Comparison of ENCODE assay signal across 28 cellular contexts in genomic region chr5:80591352-80591751, GRCh38. TPM values are rescaled to one million over a fixed set of nuclear protein-coding genes. Genes with fewer than 3 reads are reported as not detected.
DNase-seq lines count a peak whose midpoint lies in the region; ATAC-seq and TF ChIP-seq lines count a peak whose summit lies in the region.
"Had no signal": no experiment of that assay in that cellular context is flagged by ENCODE, and none has a peak within 500 bp of the region (broad histone marks: within the 10 kb centered on the region; RNA-seq: fewer than 3 reads in every experiment).

No MANE protein-coding gene starts in this region.

- intact Hi-C loops in PC-3 (cut with micrococcal nuclease): no loop called here

- H3K9ac ChIP-seq in PC-3 (ENCODE audit: low read length): no peak overlapping the region

- no peak overlapping the region for H3K4me2 ChIP-seq in PC-3 (ENCODE audit: low read length)

- H3K4me1 ChIP-seq in PC-3 (ENCODE audit: insufficient read depth, low read length): no peaks in the 10 kb centered on the region
- H3K4me1 ChIP-seq: spleen, suprapubic skin had no signal

- H3K79me2 ChIP-seq in PC-3 (ENCODE audit: low read length): no peaks in the 10 kb centered on the region

- no peaks in the 10 kb centered on the region for H3K9me2 ChIP-seq in PC-3 (replicated peaks; ENCODE audit: low read length)

- no peak overlapping the region for H3K4me3 Mint-ChIP-seq in glutamatergic neuron (ENCODE audit: unreplicated experiment)
- H3K4me3 Mint-ChIP-seq: activated B cell treated with CpG ODN at 0.5 μM for 24 hours; naive thymus-derived CD4-positive, alpha-beta T cell; stimulated activated memory B cell treated with anti-CD40 and anti-IgM and Interleukin-4, amounts not matched to agents 10 μg/mL and 1 μg/mL and 100 μg/mL, for 72 hours had no signal

- no TSS peak for BruUV-seq in PC-3 (replicated peaks; lab: Mats Ljungman, UMichigan)

- H3K4me1 Mint-ChIP-seq in glutamatergic neuron (ENCODE audit: low read depth, unreplicated experiment): no peaks in the 10 kb centered on the region
- H3K4me1 Mint-ChIP-seq: activated B cell treated with CpG ODN at 0.5 μM for 24 hours; naive thymus-derived CD4-positive, alpha-beta T cell; stimulated activated memory B cell treated with anti-CD40 and anti-IgM and Interleukin-4, amounts not matched to agents 10 μg/mL and 1 μg/mL and 100 μg/mL, for 72 hours had no signal

- CTCF ChIA-PET in PC-3 (lab: Charles Lee): no interaction called here

- POLR2A ChIA-PET in PC-3 (lab: Charles Lee; ENCODE audit: unreplicated experiment): no interaction called here

- no peak for ATAC-seq in PC-3
- ATAC-seq in HG02588 (IDR thresholded peaks at IDR 0.05; ENCODE audit: unreplicated experiment): no peak
- ATAC-seq: activated naive CD4-positive, alpha-beta T cell treated with anti-CD3 and anti-CD28 coated beads, Interleukin-2, amount 50 U/mL, for 72 hours; naive thymus-derived CD4-positive, alpha-beta T cell; stimulated activated memory B cell treated with anti-CD40 and anti-IgM and Interleukin-4, amounts not matched to agents 10 μg/mL and 1 μg/mL and 100 μg/mL, for 72 hours had no signal

- no peaks in the 10 kb centered on the region for H3K27me3 ChIP-seq in PC-3 (ENCODE audit: low read length)
- H3K27me3 ChIP-seq: spleen, suprapubic skin had no signal

- no peaks in the 10 kb centered on the region for H4K20me1 ChIP-seq in PC-3 (ENCODE audit: low read length)

- no peak overlapping the region for H3K27ac ChIP-seq in PC-3 (ENCODE audit: low read length)
- H3K27ac ChIP-seq: epithelial cell of prostate, spleen, suprapubic skin had no signal

- H3K27me3 Mint-ChIP-seq in glutamatergic neuron (ENCODE audit: unreplicated experiment): no peaks in the 10 kb centered on the region

- TF ChIP-seq CTCF in PC-3 (conservative IDR thresholded peaks at IDR 0.05; ENCODE audit: low read depth, low read length) (no peak), glutamatergic neuron (IDR thresholded peaks at IDR 0.05; ENCODE audit: partially characterized antibody, unreplicated experiment) (no peak)

- no peak overlapping the region for H3K27ac Mint-ChIP-seq in glutamatergic neuron (ENCODE audit: unreplicated experiment)
- H3K27ac Mint-ChIP-seq: activated B cell treated with CpG ODN at 0.5 μM for 24 hours; activated naive CD4-positive, alpha-beta T cell treated with anti-CD3 and anti-CD28 coated beads, Interleukin-2, amount 50 U/mL, for 72 hours; naive thymus-derived CD4-positive, alpha-beta T cell; stimulated activated memory B cell treated with anti-CD40 and anti-IgM and Interleukin-4, amounts not matched to agents 10 μg/mL and 1 μg/mL and 100 μg/mL, for 72 hours had no signal

- no peaks in the 10 kb centered on the region for H3K9me3 ChIP-seq in PC-3 (ENCODE audit: low read length)
- H3K9me3 ChIP-seq: spleen, suprapubic skin had no signal

- H3K4me3 ChIP-seq in PC-3 (ENCODE audit: low read length): no peak overlapping the region
- H3K4me3 ChIP-seq: spleen, suprapubic skin had no signal

- no peaks in the 10 kb centered on the region for H3K9me3 Mint-ChIP-seq in glutamatergic neuron (ENCODE audit: unreplicated experiment)
- H3K9me3 Mint-ChIP-seq: activated B cell treated with CpG ODN at 0.5 μM for 24 hours; activated naive CD4-positive, alpha-beta T cell treated with anti-CD3 and anti-CD28 coated beads, Interleukin-2, amount 50 U/mL, for 72 hours; naive thymus-derived CD4-positive, alpha-beta T cell; stimulated activated memory B cell treated with anti-CD40 and anti-IgM and Interleukin-4, amounts not matched to agents 10 μg/mL and 1 μg/mL and 100 μg/mL, for 72 hours had no signal

- peak; percentile 33 for DNase-seq in EL
- peak; percentile 70 for DNase-seq in RPMI7951 (ENCODE audit: low read depth)
- DNase-seq in fibroblast of peridontal ligament (ENCODE audit: extremely low read depth): peak; percentile 22
- DNase-seq in myocyte (ENCODE audit: low read depth): peak; percentile 40
- no peak for DNase-seq in stimulated activated CD8-positive, alpha-beta memory T cell treated with anti-CD3 and anti-CD28 coated beads, Interleukin-4, amount 100 ng/mL, for 48 hours
- DNase-seq in PC-3: no peak
- DNase-seq in glutamatergic neuron: no peak
- DNase-seq: activated B cell treated with CpG ODN at 0.5 μM for 24 hours; anterior cingulate cortex; DMS79 treated with DMSO at 0.1 percent for 48 hours; H7; naive thymus-derived CD4-positive, alpha-beta T cell; NCI-H1092 treated with DMSO at 0.1 percent for 48 hours; NCI-H2029; NCI-H226; NCI-H748 treated with DMSO at 0.1 percent for 48 hours; spleen; stimulated activated CD4-positive, alpha-beta T cell treated with anti-CD3 and anti-CD28 coated beads, Interleukin-2, amount 100 ng/mL, for 48 hours had no signal

- no peak overlapping the region for H2AFZ ChIP-seq in PC-3 (ENCODE audit: low read length)

- no peaks in the 10 kb centered on the region for H3K36me3 ChIP-seq in PC-3 (ENCODE audit: low read depth, low read length)
- H3K36me3 ChIP-seq: spleen, suprapubic skin had no signal

- H3F3A ChIP-seq in PC-3 (ENCODE audit: low read length, unreplicated experiment): no peaks in the 10 kb centered on the region

- H3K36me3 Mint-ChIP-seq in glutamatergic neuron (ENCODE audit: unreplicated experiment): no peaks in the 10 kb centered on the region
- H3K36me3 Mint-ChIP-seq: activated naive CD4-positive, alpha-beta T cell treated with anti-CD3 and anti-CD28 coated beads, Interleukin-2, amount 50 U/mL, for 72 hours; naive thymus-derived CD4-positive, alpha-beta T cell; stimulated activated memory B cell treated with anti-CD40 and anti-IgM and Interleukin-4, amounts not matched to agents 10 μg/mL and 1 μg/mL and 100 μg/mL, for 72 hours had no signal

RNA-seq across cellular contexts. Expression of gene ANKRD34B, which starts 21.3 kb away (rescaled TPM):
- not detected in 2 replicates for total RNA-seq in RPMI7951 (2014; rRNA removed; shearing (Covaris generic))
- total RNA-seq in myocyte: not detected in 2 replicates
- not detected for polyA plus RNA-seq in myocyte (2012)
- not detected in 2 replicates for total RNA-seq in PC-3 (2014; rRNA removed)
- total RNA-seq in glutamatergic neuron (ENCODE audit: unreplicated experiment): not detected
- total RNA-seq: A673; activated B cell treated with CpG ODN at 0.5 μM for 24 hours; omental fat pad; suprapubic skin; T-helper 2 cell treated with Interferon-gamma antibody and Interleukin-4, amounts not matched to agents 100 ng/mL and 5 ng/mL, for 36 hours; urinary bladder had no signal
- polyA plus RNA-seq: BJ; naive thymus-derived CD4-positive, alpha-beta T cell; urinary bladder had no signal

Comparison
In these comparisons a context has a peak if more than half of its experiments do, and no peak if none do; other contexts are left out.
1. DNase-seq: peak in EL (single experiment), RPMI7951 (single experiment), fibroblast of peridontal ligament (single experiment) and myocyte (single experiment); none in stimulated activated CD8-positive, alpha-beta memory T cell treated with anti-CD3 and anti-CD28 coated beads, Interleukin-4, amount 100 ng/mL, for 48 hours (single experiment), PC-3 (single experiment) and glutamatergic neuron (single experiment).